ENCODE assay signal across 14 cellular contexts in the genomic region with DNA sequence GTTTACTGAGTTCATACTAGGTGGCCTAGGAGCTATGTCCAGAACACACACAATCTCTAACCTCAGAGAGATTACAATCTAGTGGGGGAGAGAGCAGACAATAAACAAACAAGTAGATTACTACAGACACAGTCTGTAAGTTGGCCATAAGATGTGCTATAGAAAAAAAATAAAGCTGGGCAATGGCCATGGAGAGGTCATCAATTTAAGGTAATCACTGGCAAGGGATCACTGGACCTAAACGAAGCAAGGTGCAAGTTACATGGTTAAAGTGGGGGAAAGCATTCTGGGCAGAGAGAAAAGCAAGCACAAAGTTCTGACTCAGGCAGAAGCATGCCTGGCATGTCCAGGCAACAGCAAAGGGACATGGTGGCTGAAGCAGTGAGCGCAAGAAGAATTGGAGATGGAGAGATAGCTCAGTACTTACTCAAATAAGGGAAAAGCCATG.
DNase-seq lines count a peak whose midpoint lies in the region; ATAC-seq, FAIRE-seq and TF ChIP-seq lines count a peak whose summit lies in the region.
"Had no signal": no experiment of that assay in that cellular context is flagged by ENCODE, and none has a peak within 500 bp of the region (broad histone marks: within the 10 kb centered on the region; RNA-seq: fewer than 3 reads in every experiment).

No MANE protein-coding gene starts in this region.

- H3K4me3 Mint-ChIP-seq in memory B cell: no peak overlapping the region
- H3K4me3 Mint-ChIP-seq: activated naive CD8-positive, alpha-beta T cell treated with anti-CD3 and anti-CD28 coated beads, Interleukin-2, amount 10 ng/mL, durations not matched to agents 7 days and 5 days; stimulated activated naive CD8-positive, alpha-beta T cell treated with anti-CD3 and anti-CD28 coated beads, Interleukin-15, amount 100 ng/mL, for 72 hours had no signal

- no peaks in the 10 kb centered on the region for H3K36me3 Mint-ChIP-seq in memory B cell

- H3K4me1 ChIP-seq in heart left ventricle (peaks cover 8 to 68% (median 55%) of the 10 kb centered on the region in 12 donors), K562 (replicated peaks in 1 of 2; ENCODE audit: control insufficient read depth in 2 of 2, insufficient read depth in 2 of 2, low read length in 2 of 2) (peaks cover 0 to 37% of the 10 kb centered on the region in 2 experiments; a peak in 3 of 5 replicates), uterus (peaks cover 6 to 9% of the 10 kb centered on the region in 2 donors)

- H3K4me3 ChIP-seq in heart left ventricle (no peak overlapping the region), K562 (no peak overlapping the region), uterus (no peak overlapping the region)

- peak; percentile 37 to 65 (median 49) for ATAC-seq in heart left ventricle
- no peak for ATAC-seq in Right ventricle myocardium inferior
- ATAC-seq in K562: peak; percentile 11; the same call in 2 of the 3 replicates
- ATAC-seq in memory B cell (ENCODE audit: low read depth): no peak
- ATAC-seq in GM21619 (IDR thresholded peaks at IDR 0.05; ENCODE audit: unreplicated experiment): no peak
- ATAC-seq: HCT116 had no signal

- H3K9me1 ChIP-seq in K562 (ENCODE audit: control insufficient read depth, insufficient read depth, low read length): no peaks in the 10 kb centered on the region

- peaks cover 77% of the 10 kb centered on the region for H3K79me2 ChIP-seq in K562 (ENCODE audit: control insufficient read depth, insufficient read depth, low read length)

- H4K20me1 ChIP-seq in K562 (replicated peaks; ENCODE audit: control insufficient read depth, insufficient read depth, low read length): peaks cover 36% of the 10 kb centered on the region

- CTCF ChIA-PET in K562 (lab: Yijun Ruan, JAX; ENCODE audit: low intra/inter-chr PET ratio): interaction anchor here (1.0 to 3.3 kb wide), 3 partner anchors 14 to 205 kb away, joined by 3 to 31 read pairs (median 4); no protein-coding TSS in a partner anchor

- H3K4me1 Mint-ChIP-seq in memory B cell: peaks cover 33% of the 10 kb centered on the region

- H3K36me3 ChIP-seq in heart left ventricle (no peaks in the 10 kb centered on the region), K562 (ENCODE audit: control insufficient read depth, insufficient read depth, low read length) (no peaks in the 10 kb centered on the region; the same call in 2 of the 3 replicates), uterus (no peaks in the 10 kb centered on the region)

- no peak overlapping the region for H2AFZ ChIP-seq in K562 (ENCODE audit: low read depth, low read length)

- peak overlapping the region in 5 of 12 donors; percentile 4 to 33 (median 28) for H3K27ac ChIP-seq in heart left ventricle
- H3K27ac ChIP-seq in K562 (ENCODE audit: extremely low read depth, low read depth, low read length): no peak overlapping the region
- H3K27ac ChIP-seq in uterus: peak overlapping the region; percentile 38 to 56

- FAIRE-seq in K562 (lab: Jason Lieb, UNC): no peak

- no peaks in the 10 kb centered on the region for H3K27me3 ChIP-seq in heart left ventricle
- no peaks in the 10 kb centered on the region for H3K27me3 ChIP-seq in K562 (ENCODE audit: control insufficient read depth in 2 of 2, insufficient read depth in 2 of 2, low read length in 2 of 2)
- no peaks in the 10 kb centered on the region for H3K27me3 ChIP-seq in uterus

- H3K9me3 Mint-ChIP-seq in memory B cell: no peaks in the 10 kb centered on the region
- H3K9me3 Mint-ChIP-seq: activated naive CD8-positive, alpha-beta T cell treated with anti-CD3 and anti-CD28 coated beads, Interleukin-2, amount 10 ng/mL, durations not matched to agents 7 days and 5 days; stimulated activated naive CD8-positive, alpha-beta T cell treated with anti-CD3 and anti-CD28 coated beads, Interleukin-15, amount 100 ng/mL, for 72 hours had no signal

- no TSS peak for BruUV-seq in K562 (replicated peaks; lab: Mats Ljungman, UMichigan)

- peak overlapping the region; percentile 72 for H3K27ac Mint-ChIP-seq in memory B cell
- H3K27ac Mint-ChIP-seq: activated naive CD8-positive, alpha-beta T cell treated with anti-CD3 and anti-CD28 coated beads, Interleukin-2, amount 10 ng/mL, durations not matched to agents 7 days and 5 days; stimulated activated naive CD8-positive, alpha-beta T cell treated with anti-CD3 and anti-CD28 coated beads, Interleukin-15, amount 100 ng/mL, for 72 hours had no signal

- TF ChIP-seq EP300 in K562 (IDR thresholded peaks at IDR 0.05; ENCODE audit: low read length): no peak

- WGBS in heart left ventricle, 4 donors: 51 to 63% (median 57%) methylated on average over 2 of the region's 2 CpGs
- WGBS in K562 (ENCODE audit: insufficient coverage, low coverage, missing lambda C conversion rate): 44% methylated on average over 2 of the region's 2 CpGs

- H3K27me3 Mint-ChIP-seq in memory B cell: no peaks in the 10 kb centered on the region
- H3K27me3 Mint-ChIP-seq: activated naive CD8-positive, alpha-beta T cell treated with anti-CD3 and anti-CD28 coated beads, Interleukin-2, amount 10 ng/mL, durations not matched to agents 7 days and 5 days; stimulated activated naive CD8-positive, alpha-beta T cell treated with anti-CD3 and anti-CD28 coated beads, Interleukin-15, amount 100 ng/mL, for 72 hours had no signal

- in situ Hi-C loops in K562 (cut with MboI): loop anchor here (5.0 kb wide), 1 partner anchor 103 kb away; no protein-coding TSS in a partner anchor

- H3K9ac ChIP-seq in K562 (ENCODE audit: insufficient read depth in 1 of 2, low read depth in 2 of 2, low read length in 2 of 2): no peak overlapping the region

- TF ChIP-seq CTCF in heart left ventricle (IDR thresholded peaks at IDR 0.05) (no peak), K562 (IDR thresholded peaks at IDR 0.05 in 2 of 3, conservative IDR thresholded peaks at IDR 0.05 in 1 of 3; ENCODE audit: insufficient read depth in 2 of 3, low read depth in 1 of 3, low read length in 3 of 3) (no peak), uterus (IDR thresholded peaks at IDR 0.05) (no peak)

- POLR2A ChIA-PET in K562 (lab: Yijun Ruan, JAX): interaction anchor here (0.6 to 1.8 kb wide), 4 partner anchors 9 to 21 kb away, joined by 3 to 4 read pairs (median 4); no protein-coding TSS in a partner anchor

- TF ChIP-seq RAD21 in K562 (CRISPR knock-in tag; conservative IDR thresholded peaks at IDR 0.05 in 1 of 2, IDR thresholded peaks at IDR 0.05 in 1 of 2): no peak

- intact Hi-C loops in heart left ventricle (cut with DNase I) (loop anchor here in 8 of 10 donors (2.0 to 5.0 kb wide), 5 partner anchors 56 to 112 kb away; no protein-coding TSS in a partner anchor), Right ventricle myocardium inferior (cut with DNase I) (loop anchor here (5.0 kb wide), 1 partner anchor 57 kb away; no protein-coding TSS in a partner anchor), K562 (cut with micrococcal nuclease) (no loop called here), uterus (cut with DNase I; ENCODE audit: low total_unique reads) (no loop called here), posterior vena cava (cut with DNase I) (loop anchor here in 1 of 2 donors (10.0 kb wide), 1 partner anchor 106 kb away; no protein-coding TSS in a partner anchor)

- TF ChIP-seq POLR2A in heart left ventricle (IDR thresholded peaks at IDR 0.05) (no peak), K562 (conservative IDR thresholded peaks at IDR 0.05) (no peak), uterus (IDR thresholded peaks at IDR 0.05) (no peak)

- no peak overlapping the region for H3K4me2 ChIP-seq in K562 (ENCODE audit: insufficient read depth, low read length)

- DNase-seq in heart left ventricle (no peak), Right ventricle myocardium inferior (ENCODE audit: missing footprints) (no peak), K562 (ENCODE audit: extremely low read depth in 1 of 4, low spot score in 3 of 4) (peak in 1 of 4 experiments; percentile 5), memory B cell (ENCODE audit: low spot score in 2 of 2) (no peak), uterus (no peak), NCI-H524 treated with DMSO at 0.1 percent for 48 hours (lab: John Stamatoyannopoulos, UW) (no peak), posterior vena cava (ENCODE audit: low spot score) (no peak)
- DNase-seq: activated CD4-positive, alpha-beta T cell treated with anti-CD3 and anti-CD28 coated beads for 48 hours; activated naive CD8-positive, alpha-beta T cell treated with anti-CD3 and anti-CD28 coated beads, Interleukin-2, amount 10 ng/mL, durations not matched to agents 7 days and 5 days; NCI-H510A; SHP77 treated with DMSO at 0.1 percent for 48 hours; stimulated activated naive CD8-positive, alpha-beta T cell treated with anti-CD3 and anti-CD28 coated beads, Interleukin-15, amount 100 ng/mL, for 72 hours had no signal

- H3K9me3 ChIP-seq in heart left ventricle (no peaks in the 10 kb centered on the region), K562 (replicated peaks; ENCODE audit: control insufficient read depth, insufficient read depth, low read depth, low read length) (no peaks in the 10 kb centered on the region), uterus (no peaks in the 10 kb centered on the region)

TF ChIP-seq in K562, 482 proteins besides CTCF, POLR2A, EP300 and RAD21:
- TF ChIP-seq GATA2 (CRISPR knock-in tag; IDR thresholded peaks at IDR 0.05) (peak; percentile 55), ZNF778 (CRISPR knock-in tag; IDR thresholded peaks at IDR 0.05) (no peak)
- TF ChIP-seq, protein P1, sequence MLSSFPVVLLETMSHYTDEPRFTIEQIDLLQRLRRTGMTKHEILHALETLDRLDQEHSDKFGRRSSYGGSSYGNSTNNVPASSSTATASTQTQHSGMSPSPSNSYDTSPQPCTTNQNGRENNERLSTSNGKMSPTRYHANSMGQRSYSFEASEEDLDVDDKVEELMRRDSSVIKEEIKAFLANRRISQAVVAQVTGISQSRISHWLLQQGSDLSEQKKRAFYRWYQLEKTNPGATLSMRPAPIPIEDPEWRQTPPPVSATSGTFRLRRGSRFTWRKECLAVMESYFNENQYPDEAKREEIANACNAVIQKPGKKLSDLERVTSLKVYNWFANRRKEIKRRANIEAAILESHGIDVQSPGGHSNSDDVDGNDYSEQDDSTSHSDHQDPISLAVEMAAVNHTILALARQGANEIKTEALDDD (IDR thresholded peaks at IDR 0.05): peak; percentile 33
- TF ChIP-seq, protein P2, sequence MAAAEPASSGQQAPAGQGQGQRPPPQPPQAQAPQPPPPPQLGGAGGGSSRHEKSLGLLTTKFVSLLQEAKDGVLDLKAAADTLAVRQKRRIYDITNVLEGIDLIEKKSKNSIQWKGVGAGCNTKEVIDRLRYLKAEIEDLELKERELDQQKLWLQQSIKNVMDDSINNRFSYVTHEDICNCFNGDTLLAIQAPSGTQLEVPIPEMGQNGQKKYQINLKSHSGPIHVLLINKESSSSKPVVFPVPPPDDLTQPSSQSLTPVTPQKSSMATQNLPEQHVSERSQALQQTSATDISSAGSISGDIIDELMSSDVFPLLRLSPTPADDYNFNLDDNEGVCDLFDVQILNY (CRISPR knock-in tag; IDR thresholded peaks at IDR 0.05): no peak

Comparison
In these comparisons a context has a peak if more than half of its experiments do, and no peak if none do; other contexts are left out.
1. ATAC-seq: peak in heart left ventricle (4 of 4) and K562 (single experiment); none in Right ventricle myocardium inferior (single experiment), memory B cell (single experiment) and GM21619 (single experiment).
2. intact Hi-C loops: an anchor here in heart left ventricle (2.0 to 5.0 kb wide) and Right ventricle myocardium inferior (5.0 kb wide); none called in K562 and uterus.